19 cellular contexts compared by ENCODE assay signal in the genomic region with DNA sequence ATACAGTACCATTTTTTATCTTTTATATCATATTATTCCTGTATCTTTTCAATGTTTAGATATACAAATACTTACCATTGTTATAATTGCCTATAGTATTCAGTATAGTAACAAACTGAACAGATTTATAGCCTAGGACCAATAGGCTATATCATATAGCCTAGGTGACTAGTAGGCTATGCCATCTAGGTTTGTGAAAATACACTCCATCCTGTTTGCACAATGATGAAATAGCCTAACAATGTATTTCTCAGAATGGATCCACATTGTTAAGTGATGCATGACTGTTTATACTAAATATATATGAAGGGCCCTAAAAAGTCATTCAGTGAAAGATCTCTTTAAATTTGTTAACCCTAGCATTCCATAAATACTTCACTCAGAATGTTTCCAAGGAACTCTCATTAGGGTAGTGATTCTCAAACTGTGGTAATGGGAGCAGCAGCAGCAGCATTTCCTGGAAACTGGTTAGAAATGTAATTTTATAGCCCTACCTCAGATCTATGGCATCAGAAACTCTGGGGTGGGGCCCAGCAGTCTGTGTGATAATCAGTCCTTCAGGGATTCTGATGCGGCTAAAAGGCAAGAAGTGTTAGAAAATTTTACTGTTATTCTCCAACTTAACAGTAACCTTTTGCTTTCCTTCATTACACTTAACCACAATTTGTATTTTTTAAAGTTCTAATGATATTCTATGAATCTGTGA.
DNase-seq lines count a peak whose midpoint lies in the region; ATAC-seq and TF ChIP-seq lines count a peak whose summit lies in the region.
"Had no signal": no experiment of that assay in that cellular context is flagged by ENCODE, and none has a peak within 500 bp of the region (broad histone marks: within the 10 kb centered on the region; RNA-seq: fewer than 3 reads in every experiment).

No MANE protein-coding gene starts in this region.

- ATAC-seq in Right ventricle myocardium inferior (no peak), HG03025 (IDR thresholded peaks at IDR 0.05; ENCODE audit: low FRiP score, unreplicated experiment) (no peak)
- ATAC-seq: natural killer cell treated with Interleukin-12 subunit alpha and Interleukin-12 subunit beta and Interleukin-15 and Interleukin-18, amount 100 ng/mL, for 72 hours; SK-N-SH treated with all-trans-retinoic acid at 6 μM for 48 hours; stimulated activated naive CD8-positive, alpha-beta T cell treated with anti-CD3 and anti-CD28 coated beads, Interleukin-15, amount 100 ng/mL, for 72 hours had no signal

- DNase-seq in cardiac muscle cell (ENCODE audit: low read depth in 1 of 2, low spot score in 1 of 2), result peak in 1 of 2 donors; percentile 13
- no peak for DNase-seq in Right ventricle myocardium inferior (ENCODE audit: missing footprints)
- no peak for DNase-seq in SJSA1 (ENCODE audit: low read depth in 1 of 2, low spot score in 2 of 2)
- peak; percentile 45 for DNase-seq in fibroblast of peridontal ligament (ENCODE audit: extremely low read depth)
- no peak for DNase-seq in NCI-H1105 (lab: John Stamatoyannopoulos, UW)
- DNase-seq in H9, result no peak
- DNase-seq: 8988T; activated CD4-positive, alpha-beta T cell treated with anti-CD3 and anti-CD28 coated beads, Interleukin-2, amount 50 U/mL, for 1 hour; caudate nucleus; CD4-positive, CD25-positive, alpha-beta regulatory T cell; GOT3; NCI-H524; stimulated activated naive CD8-positive, alpha-beta T cell treated with anti-CD3 and anti-CD28 coated beads, Interleukin-15, amount 100 ng/mL, for 72 hours had no signal

- no peak overlapping the region for H4K8ac ChIP-seq in H9 (replicated peaks; ENCODE audit: insufficient read length, low read depth, low read length)

- H3T11ph ChIP-seq in H9 (ENCODE audit: low read length), result no peak overlapping the region

- H3K9me3 Mint-ChIP-seq in H9, result peaks cover 37 to 39% of the 10 kb centered on the region in 2 experiments
- H3K9me3 Mint-ChIP-seq: activated naive CD4-positive, alpha-beta T cell treated with anti-CD3 and anti-CD28 coated beads, Interleukin-2, amount 50 U/mL, for 24 hours; natural killer cell treated with Interleukin-12 subunit alpha and Interleukin-12 subunit beta and Interleukin-15 and Interleukin-18, amount 100 ng/mL, for 72 hours; stimulated activated naive CD8-positive, alpha-beta T cell treated with anti-CD3 and anti-CD28 coated beads, Interleukin-15, amount 100 ng/mL, for 72 hours had no signal

- H2BK15ac ChIP-seq in H9 (ENCODE audit: low read depth, low read length), result no peak overlapping the region

- H3K27me3 Mint-ChIP-seq in H9 (ENCODE audit: low read depth), result no peaks in the 10 kb centered on the region
- H3K27me3 Mint-ChIP-seq: activated naive CD4-positive, alpha-beta T cell treated with anti-CD3 and anti-CD28 coated beads, Interleukin-2, amount 50 U/mL, for 24 hours; CD4-positive, CD25-positive, alpha-beta regulatory T cell; natural killer cell treated with Interleukin-12 subunit alpha and Interleukin-12 subunit beta and Interleukin-15 and Interleukin-18, amount 100 ng/mL, for 72 hours; progenitor cell of endocrine pancreas; stimulated activated naive CD8-positive, alpha-beta T cell treated with anti-CD3 and anti-CD28 coated beads, Interleukin-15, amount 100 ng/mL, for 72 hours had no signal

- no peak overlapping the region for H4K5ac ChIP-seq in H9 (ENCODE audit: insufficient read length, low read depth, low read length)

- H3K9me3 ChIP-seq in cardiac muscle cell (ENCODE audit: low read depth) (no peaks in the 10 kb centered on the region), SJSA1 (replicated peaks) (no peaks in the 10 kb centered on the region), skeletal muscle satellite cell (replicated peaks; ENCODE audit: low read length) (no peaks in the 10 kb centered on the region), H9 (ENCODE audit: control insufficient read depth, low read depth, low read length) (no peaks in the 10 kb centered on the region)

- H3K36me3 ChIP-seq in cardiac muscle cell (no peaks in the 10 kb centered on the region), SJSA1 (no peaks in the 10 kb centered on the region), skeletal muscle satellite cell (ENCODE audit: insufficient read depth, low read length) (no peaks in the 10 kb centered on the region)

- H3K4ac ChIP-seq in H9 (ENCODE audit: low read depth, low read length), result no peak overlapping the region

- no peak overlapping the region for H2BK12ac ChIP-seq in H9 (ENCODE audit: insufficient read length, low read depth, low read length)

- no peak overlapping the region for H3K9ac ChIP-seq in skeletal muscle satellite cell (ENCODE audit: low read depth, low read length)
- no peak overlapping the region for H3K9ac ChIP-seq in H9 (ENCODE audit: extremely low read depth, insufficient read length, low read length)

- intact Hi-C loops in Right ventricle myocardium inferior (cut with DNase I), result no loop called here

- no peaks in the 10 kb centered on the region for H3K79me2 ChIP-seq in H9 (ENCODE audit: insufficient read depth, low read length)

- no peak overlapping the region for H2BK20ac ChIP-seq in H9 (ENCODE audit: low read depth, low read length, poor library complexity, severe bottlenecking)

- WGBS in H9 (ENCODE audit: extremely low coverage, insufficient read length, low lambda C conversion rate), result no CpG with 5 or more reads among the region's 1 CpG

- H2BK5ac ChIP-seq in H9 (ENCODE audit: insufficient read length, low read length), result no peak overlapping the region

- peaks cover 21 to 28% (median 26%) of the 10 kb centered on the region in 3 experiments for H3K36me3 Mint-ChIP-seq in H9 (ENCODE audit: insufficient read depth in 1 of 3, low read depth in 3 of 3)
- H3K36me3 Mint-ChIP-seq: activated naive CD4-positive, alpha-beta T cell treated with anti-CD3 and anti-CD28 coated beads, Interleukin-2, amount 50 U/mL, for 24 hours; CD4-positive, CD25-positive, alpha-beta regulatory T cell; natural killer cell treated with Interleukin-12 subunit alpha and Interleukin-12 subunit beta and Interleukin-15 and Interleukin-18, amount 100 ng/mL, for 72 hours had no signal

- H4K20me1 ChIP-seq in H9 (ENCODE audit: control insufficient read depth, insufficient read depth, insufficient read length), result no peaks in the 10 kb centered on the region

- no peak overlapping the region for H3K27ac Mint-ChIP-seq in H9
- H3K27ac Mint-ChIP-seq: activated naive CD4-positive, alpha-beta T cell treated with anti-CD3 and anti-CD28 coated beads, Interleukin-2, amount 50 U/mL, for 24 hours; CD4-positive, CD25-positive, alpha-beta regulatory T cell; natural killer cell treated with Interleukin-12 subunit alpha and Interleukin-12 subunit beta and Interleukin-15 and Interleukin-18, amount 100 ng/mL, for 72 hours; progenitor cell of endocrine pancreas; stimulated activated naive CD8-positive, alpha-beta T cell treated with anti-CD3 and anti-CD28 coated beads, Interleukin-15, amount 100 ng/mL, for 72 hours had no signal

- no peak overlapping the region for H2AK5ac ChIP-seq in H9 (ENCODE audit: insufficient read length, low read length)

- H3K23ac ChIP-seq in H9 (ENCODE audit: insufficient read length, low read depth, low read length), result no peak overlapping the region

- no peak overlapping the region for H3K4me3 Mint-ChIP-seq in H9
- H3K4me3 Mint-ChIP-seq: activated naive CD4-positive, alpha-beta T cell treated with anti-CD3 and anti-CD28 coated beads, Interleukin-2, amount 50 U/mL, for 24 hours; CD4-positive, CD25-positive, alpha-beta regulatory T cell; natural killer cell treated with Interleukin-12 subunit alpha and Interleukin-12 subunit beta and Interleukin-15 and Interleukin-18, amount 100 ng/mL, for 72 hours; stimulated activated naive CD8-positive, alpha-beta T cell treated with anti-CD3 and anti-CD28 coated beads, Interleukin-15, amount 100 ng/mL, for 72 hours had no signal

- H3K23me2 ChIP-seq in H9 (ENCODE audit: insufficient read length, low read depth, low read length, poor library complexity, severe bottlenecking), result no peaks in the 10 kb centered on the region

- no peak overlapping the region for H2AFZ ChIP-seq in H9 (ENCODE audit: low read length)

- no peak overlapping the region for H3K56ac ChIP-seq in H9 (ENCODE audit: insufficient read length, low read depth, low read length)

- no peak overlapping the region for H4K91ac ChIP-seq in H9 (ENCODE audit: insufficient read length, low read depth, low read length)

- peak overlapping the region; percentile 72 for H3K27ac ChIP-seq in cardiac muscle cell
- peak overlapping the region; percentile 17; the same call in 1 of the 2 replicates for H3K27ac ChIP-seq in SJSA1
- no peak overlapping the region for H3K27ac ChIP-seq in H9 (ENCODE audit: insufficient read length, low read depth, low read length)

- H3K4me2 ChIP-seq in skeletal muscle satellite cell (ENCODE audit: low read length), result peak overlapping the region; percentile 41
- H3K4me2 ChIP-seq in H9 (ENCODE audit: insufficient read depth, insufficient read length, low read length), result no peak overlapping the region

- no peaks in the 10 kb centered on the region for H3K79me1 ChIP-seq in H9 (ENCODE audit: insufficient read depth, low read depth, low read length, poor library complexity, severe bottlenecking)

- H3K4me1 Mint-ChIP-seq in H9, result peaks cover 0 to 4% of the 10 kb centered on the region in 2 experiments; a peak in 2 of 4 replicates
- H3K4me1 Mint-ChIP-seq: activated naive CD4-positive, alpha-beta T cell treated with anti-CD3 and anti-CD28 coated beads, Interleukin-2, amount 50 U/mL, for 24 hours; CD4-positive, CD25-positive, alpha-beta regulatory T cell; stimulated activated naive CD8-positive, alpha-beta T cell treated with anti-CD3 and anti-CD28 coated beads, Interleukin-15, amount 100 ng/mL, for 72 hours had no signal

- H3K4me3 ChIP-seq in cardiac muscle cell (no peak overlapping the region), SJSA1 (no peak overlapping the region), skeletal muscle satellite cell (ENCODE audit: low read length) (no peak overlapping the region)

- no peak overlapping the region for H3K14ac ChIP-seq in H9 (ENCODE audit: insufficient read depth, low read length)

- TF ChIP-seq CTCF in cardiac muscle cell (IDR thresholded peaks at IDR 0.05; ENCODE audit: low read depth, low read length) (no peak), H9 (conservative IDR thresholded peaks at IDR 0.05) (no peak)

- no peak overlapping the region for H3K18ac ChIP-seq in H9 (ENCODE audit: insufficient read length, low read depth, low read length)

- H2BK120ac ChIP-seq in H9 (ENCODE audit: low read depth, low read length, poor library complexity, severe bottlenecking), result no peak overlapping the region

- H3K4me1 ChIP-seq in cardiac muscle cell (ENCODE audit: low read depth), result peaks cover 23% of the 10 kb centered on the region
- H3K4me1 ChIP-seq in SJSA1 (replicated peaks), result no peaks in the 10 kb centered on the region
- peaks cover 19% of the 10 kb centered on the region for H3K4me1 ChIP-seq in skeletal muscle satellite cell (ENCODE audit: control insufficient read depth, insufficient read depth, low read length)
- H3K4me1 ChIP-seq in H9 (ENCODE audit: insufficient read depth, low read length), result no peaks in the 10 kb centered on the region

- H3K27me3 ChIP-seq in cardiac muscle cell (no peaks in the 10 kb centered on the region), SJSA1 (replicated peaks) (no peaks in the 10 kb centered on the region), skeletal muscle satellite cell (ENCODE audit: control insufficient read depth, insufficient read depth, low read length) (no peaks in the 10 kb centered on the region), H9 (ENCODE audit: insufficient read depth, low read length) (no peaks in the 10 kb centered on the region)
